ENCODE assay signal across 17 cellular contexts in genomic region chr6:16134430-16134829, GRCh38. TPM values are rescaled to one million over a fixed set of nuclear protein-coding genes. Genes with fewer than 3 reads are reported as not detected.
A peak's percentile ranks its signal among the peaks of the same experiment; 100 is the strongest.
DNase-seq lines count a peak whose midpoint lies in the region; ATAC-seq and TF ChIP-seq lines count a peak whose summit lies in the region.
"Had no signal": no experiment of that assay in that cellular context is flagged by ENCODE, and none has a peak within 500 bp of the region (broad histone marks: within the 10 kb centered on the region; RNA-seq: fewer than 3 reads in every experiment).

No MANE protein-coding gene starts in this region.

- peaks cover 87% of the 10 kb centered on the region for H3K4me1 Mint-ChIP-seq in activated T-cell treated with anti-CD3 and anti-CD28 coated beads, Interleukin-2, amount 50 U/mL, for 24 hours (ENCODE audit: low read depth)
- peaks cover 32% of the 10 kb centered on the region for H3K4me1 Mint-ChIP-seq in glutamatergic neuron (ENCODE audit: low read depth, unreplicated experiment)

- H3K9me2 ChIP-seq in PC-9 (ENCODE audit: insufficient read depth): no peaks in the 10 kb centered on the region

- H3K4me1 ChIP-seq in PC-9 (replicated peaks; ENCODE audit: insufficient read depth): peaks cover 69% of the 10 kb centered on the region
- peaks cover 13 to 84% (median 52%) of the 10 kb centered on the region in 3 donors for H3K4me1 ChIP-seq in gastroesophageal sphincter
- peaks cover 90% of the 10 kb centered on the region for H3K4me1 ChIP-seq in suprapubic skin

- H3K4me3 Mint-ChIP-seq in activated T-cell treated with anti-CD3 and anti-CD28 coated beads, Interleukin-2, amount 50 U/mL, for 24 hours: no peak overlapping the region
- H3K4me3 Mint-ChIP-seq in glutamatergic neuron (ENCODE audit: unreplicated experiment): no peak overlapping the region
- H3K4me3 Mint-ChIP-seq: activated CD4-positive, alpha-beta memory T cell treated with anti-CD3 and anti-CD28 coated beads, Interleukin-2, amount 10 ng/mL, durations not matched to agents 7 days and 5 days had no signal

- H3K4me3 ChIP-seq in PC-9: no peak overlapping the region
- H3K4me3 ChIP-seq in gastroesophageal sphincter: no peak overlapping the region
- no peak overlapping the region for H3K4me3 ChIP-seq in suprapubic skin
- H3K4me3 ChIP-seq: A549, SJCRH30 had no signal

- H4K20me1 ChIP-seq in PC-9 (ENCODE audit: insufficient read depth): peaks cover 73% of the 10 kb centered on the region

- H3K9me3 ChIP-seq in PC-9 (ENCODE audit: insufficient read depth, low read depth) (no peaks in the 10 kb centered on the region), gastroesophageal sphincter (no peaks in the 10 kb centered on the region), suprapubic skin (no peaks in the 10 kb centered on the region)
- H3K9me3 ChIP-seq: A549, SJCRH30 had no signal

- no peaks in the 10 kb centered on the region for H3K27me3 Mint-ChIP-seq in activated T-cell treated with anti-CD3 and anti-CD28 coated beads, Interleukin-2, amount 50 U/mL, for 24 hours
- no peaks in the 10 kb centered on the region for H3K27me3 Mint-ChIP-seq in glutamatergic neuron (ENCODE audit: unreplicated experiment)
- H3K27me3 Mint-ChIP-seq: activated CD4-positive, alpha-beta memory T cell treated with anti-CD3 and anti-CD28 coated beads, Interleukin-2, amount 10 ng/mL, durations not matched to agents 7 days and 5 days; naive B cell had no signal

- no peak for DNase-seq in activated T-cell treated with anti-CD3 and anti-CD28 coated beads, Interleukin-2, amount 50 U/mL, for 24 hours
- DNase-seq in activated T-cell treated with anti-CD3 and anti-CD28 coated beads for 4 hours: no peak
- DNase-seq in PC-9: no peak
- no peak for DNase-seq in suprapubic skin (ENCODE audit: low spot score in 2 of 2)
- no peak for DNase-seq in NCI-H748 (lab: John Stamatoyannopoulos, UW; ENCODE audit: unreplicated experiment)
- no peak for DNase-seq in D341Med (ENCODE audit: low spot score)
- no peak for DNase-seq in glutamatergic neuron
- DNase-seq: activated CD4-positive, alpha-beta memory T cell treated with anti-CD3 and anti-CD28 coated beads, Interleukin-2, amount 10 ng/mL, durations not matched to agents 7 days and 5 days; activated naive CD4-positive, alpha-beta T cell; Calu3; left colon; naive B cell; right cardiac atrium; SJCRH30; stimulated activated CD8-positive, alpha-beta memory T cell treated with anti-CD3 and anti-CD28 coated beads, Interleukin-4, amount 100 ng/mL, for 48 hours had no signal

- H3K36me3 ChIP-seq in PC-9 (ENCODE audit: low read depth): peaks cover 56% of the 10 kb centered on the region
- H3K36me3 ChIP-seq in gastroesophageal sphincter: no peaks in the 10 kb centered on the region
- peaks cover 4% of the 10 kb centered on the region for H3K36me3 ChIP-seq in suprapubic skin

- H2AFZ ChIP-seq in PC-9: no peak overlapping the region

- TF ChIP-seq POLR2A in gastroesophageal sphincter (IDR thresholded peaks at IDR 0.05): no peak
- TF ChIP-seq POLR2A in suprapubic skin (IDR thresholded peaks at IDR 0.05): no peak

- TF ChIP-seq EP300 in gastroesophageal sphincter (IDR thresholded peaks at IDR 0.05) (no peak), suprapubic skin (IDR thresholded peaks at IDR 0.05) (no peak)

- TF ChIP-seq CTCF in PC-9 (conservative IDR thresholded peaks at IDR 0.05) (no peak), gastroesophageal sphincter (IDR thresholded peaks at IDR 0.05) (no peak), suprapubic skin (IDR thresholded peaks at IDR 0.05) (no peak), glutamatergic neuron (IDR thresholded peaks at IDR 0.05; ENCODE audit: partially characterized antibody, unreplicated experiment) (no peak)

- peak overlapping the region; percentile 85 for H3K4me2 ChIP-seq in PC-9
- H3K4me2 ChIP-seq: A549 had no signal

- H3K27ac ChIP-seq in PC-9 (peak overlapping the region; percentile 25; the same call in 1 of the 2 replicates), gastroesophageal sphincter (peak overlapping the region in 3 of 4 donors; percentile 59 to 97 (median 60)), suprapubic skin (peak overlapping the region; percentile 27)
- H3K27ac ChIP-seq: A549, SJCRH30 had no signal

- CTCF ChIA-PET in PC-9 (lab: Charles Lee): no interaction called here

- BruUV-seq in PC-9 (replicated peaks; lab: Mats Ljungman, UMichigan): no TSS peak

- H3K27me3 ChIP-seq in PC-9 (ENCODE audit: insufficient read depth, low read depth): no peaks in the 10 kb centered on the region
- no peaks in the 10 kb centered on the region for H3K27me3 ChIP-seq in gastroesophageal sphincter
- no peaks in the 10 kb centered on the region for H3K27me3 ChIP-seq in suprapubic skin
- H3K27me3 ChIP-seq: SJCRH30 had no signal

- POLR2A ChIA-PET in PC-9 (lab: Charles Lee; ENCODE audit: unreplicated experiment): interaction anchor here (0.5 kb wide), 1 partner anchor 476 kb away, joined by 7 read pairs; no protein-coding TSS in a partner anchor

- intact Hi-C loops in PC-9 (cut with micrococcal nuclease; ENCODE audit: unreplicated experiment): loop anchor here (5.0 kb wide), 1 partner anchor 628 kb away; the partner anchor contains the start of gene ATXN1

- no peaks in the 10 kb centered on the region for H3K9me3 Mint-ChIP-seq in activated T-cell treated with anti-CD3 and anti-CD28 coated beads, Interleukin-2, amount 50 U/mL, for 24 hours
- H3K9me3 Mint-ChIP-seq in glutamatergic neuron (ENCODE audit: unreplicated experiment): peaks cover 3% of the 10 kb centered on the region
- H3K9me3 Mint-ChIP-seq: activated CD4-positive, alpha-beta memory T cell treated with anti-CD3 and anti-CD28 coated beads, Interleukin-2, amount 10 ng/mL, durations not matched to agents 7 days and 5 days; naive B cell had no signal

- H3F3A ChIP-seq in PC-9 (ENCODE audit: insufficient read depth, low read depth): peaks cover 33% of the 10 kb centered on the region

- H3K79me2 ChIP-seq in PC-9 (ENCODE audit: low read depth): peaks cover 92% of the 10 kb centered on the region

- WGBS in gastroesophageal sphincter (ENCODE audit: low coverage in 1 of 2), 2 donors: 9 to 19% methylated on average over 1 of the region's 1 CpG
- 34% methylated on average over 1 of the region's 1 CpG for WGBS in suprapubic skin

- peak overlapping the region; percentile 13 for H3K27ac Mint-ChIP-seq in activated T-cell treated with anti-CD3 and anti-CD28 coated beads, Interleukin-2, amount 50 U/mL, for 24 hours
- no peak overlapping the region for H3K27ac Mint-ChIP-seq in glutamatergic neuron (ENCODE audit: unreplicated experiment)
- H3K27ac Mint-ChIP-seq: activated CD4-positive, alpha-beta memory T cell treated with anti-CD3 and anti-CD28 coated beads, Interleukin-2, amount 10 ng/mL, durations not matched to agents 7 days and 5 days had no signal

- ATAC-seq in gastroesophageal sphincter: no peak
- ATAC-seq: A549, left colon, right cardiac atrium had no signal

- H3K36me3 Mint-ChIP-seq in activated T-cell treated with anti-CD3 and anti-CD28 coated beads, Interleukin-2, amount 50 U/mL, for 24 hours (ENCODE audit: low read depth): peaks cover 80% of the 10 kb centered on the region
- no peaks in the 10 kb centered on the region for H3K36me3 Mint-ChIP-seq in glutamatergic neuron (ENCODE audit: unreplicated experiment)

RNA-seq across cellular contexts. Expression of gene MYLIP, which starts 5.5 kb away (rescaled TPM):
- total RNA-seq in PC-9 (2021) (29.2 and 42.2 TPM in 2 replicates), gastroesophageal sphincter (100 to 1,000 TPM in 1 of 4 donors, 10 to 100 TPM in 3; 49.9 to 131 (median 79.3) TPM), suprapubic skin (10 to 100 TPM; 25.9 to 53.0 (median 36.5) TPM), glutamatergic neuron (ENCODE audit: unreplicated experiment) (12.9 TPM)
